ENCODE assay signal across 10 cellular contexts in the genomic region with DNA sequence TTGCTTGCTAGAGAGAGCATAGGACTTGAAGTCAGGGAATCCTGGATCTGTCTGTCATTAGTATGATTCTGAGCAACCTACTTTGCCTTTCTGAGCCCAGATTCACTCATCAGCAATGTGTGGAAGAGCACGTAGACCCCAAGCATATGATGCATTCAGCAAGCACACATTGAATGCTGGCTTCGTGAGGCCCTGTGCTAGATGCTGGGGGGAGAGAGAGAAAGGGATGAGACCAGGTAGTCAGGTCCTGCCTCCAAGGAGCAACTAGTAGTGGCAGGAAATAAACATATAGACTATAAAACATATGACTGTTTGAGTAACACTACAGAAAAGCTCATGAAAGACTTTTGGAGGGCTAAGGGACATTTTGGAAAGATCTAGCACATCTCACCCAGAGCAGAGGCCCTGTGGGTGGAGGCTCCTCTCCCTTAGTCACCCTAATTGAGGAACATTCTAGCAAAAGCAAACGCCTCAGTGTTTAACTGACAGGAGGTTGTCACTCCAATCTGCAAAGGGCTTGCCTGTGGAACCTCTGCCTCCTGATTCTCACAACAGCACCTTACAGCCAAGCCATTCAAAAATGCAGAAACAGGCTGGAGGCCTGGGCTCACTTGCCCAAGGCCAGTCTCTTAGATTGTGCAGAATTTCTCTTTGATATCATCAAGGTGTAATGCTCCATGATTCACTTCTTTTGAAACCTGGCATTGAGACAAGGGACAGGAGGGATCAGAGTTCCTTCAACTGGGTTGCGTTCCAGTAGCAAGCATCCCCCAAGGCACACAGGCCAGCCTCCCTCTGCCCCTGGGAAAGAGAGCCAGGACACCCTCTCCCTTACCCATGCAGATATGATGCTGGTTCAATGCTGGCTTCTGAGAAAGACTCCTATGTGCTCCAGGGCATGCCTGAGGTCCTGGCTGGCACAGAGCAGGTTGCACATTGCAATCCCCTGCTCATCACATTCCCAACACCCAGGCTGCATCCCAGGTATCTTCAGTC. TPM values are rescaled to one million over a fixed set of nuclear protein-coding genes. Genes with fewer than 3 reads are reported as not detected.
A peak's percentile ranks its signal among the peaks of the same experiment; 100 is the strongest.
DNase-seq lines count a peak whose midpoint lies in the region; ATAC-seq lines count a peak whose summit lies in the region.
"Had no signal": no experiment of that assay in that cellular context is flagged by ENCODE, and none has a peak within 500 bp of the region (broad histone marks: within the 10 kb centered on the region; RNA-seq: fewer than 3 reads in every experiment).

No MANE protein-coding gene starts in this region.

- ATAC-seq in T-helper 17 cell: no peak

- no peaks in the 10 kb centered on the region for H3K9me3 Mint-ChIP-seq in activated T-cell treated with anti-CD3 and anti-CD28 coated beads, Interleukin-2, amount 50 U/mL, for 24 hours

- peak overlapping the region; percentile 91 for H3K4me3 Mint-ChIP-seq in activated T-cell treated with anti-CD3 and anti-CD28 coated beads, Interleukin-2, amount 50 U/mL, for 24 hours
- H3K4me3 Mint-ChIP-seq in T-helper 17 cell: peak overlapping the region; percentile 100

- peak overlapping the region; percentile 71 for H3K27ac ChIP-seq in epithelial cell of prostate
- H3K27ac ChIP-seq in substantia nigra (ENCODE audit: low read depth, low read length, poor library complexity, severe bottlenecking): peak overlapping the region; percentile 33

- H3K27me3 Mint-ChIP-seq in activated T-cell treated with anti-CD3 and anti-CD28 coated beads, Interleukin-2, amount 50 U/mL, for 24 hours: no peaks in the 10 kb centered on the region
- H3K27me3 Mint-ChIP-seq in T-helper 17 cell: no peaks in the 10 kb centered on the region

- DNase-seq in activated T-cell treated with anti-CD3 and anti-CD28 coated beads, Interleukin-2, amount 50 U/mL, for 24 hours: peak; percentile 51
- DNase-seq in activated T-cell treated with anti-CD3 and anti-CD28 coated beads for 4 hours (no peak), T-helper 17 cell (no peak), epithelial cell of prostate (ENCODE audit: low read depth, low spot score) (no peak), substantia nigra (lab: John Stamatoyannopoulos, UW) (no peak), SIG-M5 treated with dmso at 0.1 percent for 504 hours (lab: John Stamatoyannopoulos, UW; ENCODE audit: unreplicated experiment) (no peak), NCI-H1694 (lab: John Stamatoyannopoulos, UW) (no peak)
- DNase-seq in activated CD8-positive, alpha-beta memory T cell treated with anti-CD3 and anti-CD28 coated beads, Interleukin-2, amount 50 U/mL, for 4 hours: no peak
- DNase-seq: KBM-7, SHP77 had no signal

- peak overlapping the region; percentile 96 for H3K27ac Mint-ChIP-seq in activated T-cell treated with anti-CD3 and anti-CD28 coated beads, Interleukin-2, amount 50 U/mL, for 24 hours
- peak overlapping the region; percentile 83 for H3K27ac Mint-ChIP-seq in T-helper 17 cell

- H3K4me1 Mint-ChIP-seq in activated T-cell treated with anti-CD3 and anti-CD28 coated beads, Interleukin-2, amount 50 U/mL, for 24 hours (ENCODE audit: low read depth): peaks cover 99% of the 10 kb centered on the region
- H3K4me1 Mint-ChIP-seq in T-helper 17 cell: peaks cover 66% of the 10 kb centered on the region

- H3K36me3 Mint-ChIP-seq in activated T-cell treated with anti-CD3 and anti-CD28 coated beads, Interleukin-2, amount 50 U/mL, for 24 hours (ENCODE audit: low read depth): peaks cover 59% of the 10 kb centered on the region
- H3K36me3 Mint-ChIP-seq in T-helper 17 cell (ENCODE audit: low read depth): peaks cover 23% of the 10 kb centered on the region

- H3K9me3 ChIP-seq in T-helper 17 cell (ENCODE audit: control insufficient read depth, low read length, poor library complexity, severe bottlenecking): no peaks in the 10 kb centered on the region

RNA-seq across cellular contexts. Expression of gene STARD5, which starts 26.1 kb away (rescaled TPM):
- total RNA-seq in T-helper 17 cell: 1 to 10 TPM; 4.3 to 4.6 TPM
